In the genomic region with DNA sequence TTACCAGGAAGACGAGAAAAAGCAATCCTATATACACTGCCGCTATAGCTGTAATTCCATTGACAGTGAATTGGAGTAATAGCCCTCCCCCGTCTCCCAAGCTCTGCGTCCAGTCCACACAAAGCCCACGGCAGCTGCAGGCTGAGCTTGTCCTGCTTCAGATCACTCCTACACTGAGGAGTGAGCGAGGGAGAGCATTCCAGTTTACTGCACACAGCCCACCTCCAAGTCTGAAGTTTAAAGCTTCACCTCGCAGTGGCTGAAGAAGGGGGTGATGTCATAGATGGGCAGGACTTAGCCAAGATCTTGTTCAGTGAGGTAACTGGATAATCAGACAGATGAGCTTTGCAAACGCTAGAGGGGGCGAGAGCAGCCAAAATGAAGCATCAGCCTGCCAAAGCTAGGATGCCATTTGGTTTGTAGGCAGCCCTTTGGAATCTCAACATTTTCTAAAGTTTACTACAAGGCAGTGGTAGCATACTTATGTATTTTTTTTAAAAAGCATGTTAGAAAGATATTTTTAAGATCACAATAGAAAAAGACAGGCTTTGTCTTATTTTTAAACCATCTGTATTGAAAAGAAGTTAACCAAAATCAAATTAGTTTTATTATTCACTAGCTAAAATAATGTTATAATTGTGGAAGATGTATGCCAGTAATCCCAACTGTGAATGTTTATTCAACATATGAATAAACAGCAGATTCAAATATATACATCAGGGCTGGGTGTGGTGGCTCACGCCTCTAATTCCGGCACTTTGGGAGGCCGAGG, we compare ENCODE assay signal across 8 cellular contexts. TPM values are rescaled to one million over a fixed set of nuclear protein-coding genes. Genes with fewer than 3 reads are reported as not detected.
DNase-seq lines count a peak whose midpoint lies in the region; ATAC-seq and TF ChIP-seq lines count a peak whose summit lies in the region.

A gene (minus strand): TSS at position 213 of the 772 bp plus-strand sequence. CDS start 10,106 bp downstream, outside the sequence.

- H3K4me1 ChIP-seq in GM23338 (ENCODE audit: insufficient read depth) = peaks cover 15% of the 10 kb centered on the region; the same call in 1 of the 2 replicates
- H3K4me1 ChIP-seq in OCI-LY1 (ENCODE audit: insufficient read depth, low read length, severe bottlenecking) = no peaks in the 10 kb centered on the region

- H3K27me3 Mint-ChIP-seq in GM23338 (ENCODE audit: insufficient read depth, low read depth, poor library complexity) (no peaks in the 10 kb centered on the region), chondrocyte (ENCODE audit: low read depth) (peaks cover 10% of the 10 kb centered on the region)

- H3K4me3 Mint-ChIP-seq in GM23338 = peak within 1 kb of the TSS; percentile 66
- H3K4me3 Mint-ChIP-seq in chondrocyte (ENCODE audit: unreplicated experiment) = peak within 1 kb of the TSS; percentile 77

- H3K36me3 ChIP-seq in GM23338 (ENCODE audit: insufficient read depth) = no peaks in the 10 kb centered on the region
- no peaks in the 10 kb centered on the region for H3K36me3 ChIP-seq in OCI-LY1 (ENCODE audit: insufficient read depth, low read length)

- TF ChIP-seq CTCF in GM12801 (IDR thresholded peaks at IDR 0.05; ENCODE audit: extremely low read depth, insufficient read length) (peak; percentile 1), GM23338 (conservative IDR thresholded peaks at IDR 0.05; ENCODE audit: low read depth in 2 of 2) (peak; percentile 83 to 89), OCI-LY1 (IDR thresholded peaks at IDR 0.05; ENCODE audit: low read length) (peak; percentile 65), chondrocyte (IDR thresholded peaks at IDR 0.05) (peak; percentile 95)

- peak within 1 kb of the TSS; percentile 11; the same call in 1 of the 2 replicates for H2AFZ ChIP-seq in GM23338
- no peak within 1 kb of the TSS for H2AFZ ChIP-seq in OCI-LY1 (ENCODE audit: low read length)

- H3K9me2 ChIP-seq in GM23338 (ENCODE audit: insufficient read depth) (no peaks in the 10 kb centered on the region; the same call in 1 of the 2 replicates), OCI-LY1 (ENCODE audit: low read depth, low read length) (no peaks in the 10 kb centered on the region)

- no peaks in the 10 kb centered on the region for H3F3A ChIP-seq in GM23338 (replicated peaks; ENCODE audit: low read depth)
- H3F3A ChIP-seq in OCI-LY1 (ENCODE audit: insufficient read depth, low read length) = no peaks in the 10 kb centered on the region

- ATAC-seq in GM23338 = peak; percentile 97

- no peaks in the 10 kb centered on the region for H3K9me3 ChIP-seq in OCI-LY1 (ENCODE audit: low read length)

- DNase-seq in GM23338 (ENCODE audit: low spot score) = peak; percentile 93
- DNase-seq in Jurkat, Clone E6-1 (ENCODE audit: low read depth, low spot score) = peak; percentile 77
- no peak for DNase-seq in chondrocyte (ENCODE audit: low spot score)
- DNase-seq in islet precursor cell = peak; percentile 99
- peak; percentile 89 for DNase-seq in smooth muscle cell of the brain vasculature (ENCODE audit: low read depth, low spot score)
- no peak for DNase-seq in stimulated activated CD4-positive, alpha-beta T cell treated with anti-CD3 and anti-CD28 coated beads, Interleukin-2, amount 100 ng/mL, for 48 hours

- no peaks in the 10 kb centered on the region for H4K20me1 ChIP-seq in GM23338 (replicated peaks; ENCODE audit: insufficient read depth)
- no peaks in the 10 kb centered on the region for H4K20me1 ChIP-seq in OCI-LY1 (ENCODE audit: insufficient read depth, low read length)

- H3K4me2 ChIP-seq in GM23338 (peak within 1 kb of the TSS; percentile 70), OCI-LY1 (ENCODE audit: low read length) (peak within 1 kb of the TSS; percentile 51; the same call in 1 of the 2 replicates)

- no peaks in the 10 kb centered on the region for H3K9me3 Mint-ChIP-seq in GM23338
- no peaks in the 10 kb centered on the region for H3K9me3 Mint-ChIP-seq in chondrocyte (ENCODE audit: low read depth)

- H3K36me3 Mint-ChIP-seq in GM23338 (ENCODE audit: low read depth) = no peaks in the 10 kb centered on the region
- H3K36me3 Mint-ChIP-seq in chondrocyte (ENCODE audit: low read depth) = no peaks in the 10 kb centered on the region

- H3K27ac ChIP-seq in GM23338 (ENCODE audit: low read depth) = no peak within 1 kb of the TSS
- H3K27ac ChIP-seq in OCI-LY1 (ENCODE audit: low read depth, low read length, poor library complexity, severe bottlenecking) = no peak within 1 kb of the TSS

- H3K4me1 Mint-ChIP-seq in GM23338 (peaks cover 31% of the 10 kb centered on the region), chondrocyte (ENCODE audit: low read depth) (peaks cover 32% of the 10 kb centered on the region)

- H3K79me2 ChIP-seq in GM23338 (replicated peaks; ENCODE audit: insufficient read depth) (no peaks in the 10 kb centered on the region), OCI-LY1 (ENCODE audit: insufficient read depth, low read length) (no peaks in the 10 kb centered on the region)

- H3K4me3 ChIP-seq in GM23338 (peak within 1 kb of the TSS; percentile 43), OCI-LY1 (ENCODE audit: low read depth, low read length, poor library complexity, severe bottlenecking) (no peak within 1 kb of the TSS)
- H3K4me3 ChIP-seq in Jurkat, Clone E6-1 (ENCODE audit: low read length) = peak within 1 kb of the TSS; percentile 34

- H3K9ac ChIP-seq in OCI-LY1 (ENCODE audit: low read length) = no peak within 1 kb of the TSS

- peaks cover 7% of the 10 kb centered on the region; the same call in 1 of the 2 replicates for H3K27me3 ChIP-seq in GM23338 (ENCODE audit: insufficient read depth)
- no peaks in the 10 kb centered on the region for H3K27me3 ChIP-seq in OCI-LY1 (ENCODE audit: insufficient read depth, low read length)

- H3K27ac Mint-ChIP-seq in GM23338 (peak within 1 kb of the TSS; percentile 74; the same call in 1 of the 2 replicates), chondrocyte (ENCODE audit: unreplicated experiment) (peak within 1 kb of the TSS; percentile 87)

TF ChIP-seq in GM23338, 12 proteins besides CTCF, POLR2A, EP300 and RAD21 (continues in another document):
- TF ChIP-seq, protein P1, sequence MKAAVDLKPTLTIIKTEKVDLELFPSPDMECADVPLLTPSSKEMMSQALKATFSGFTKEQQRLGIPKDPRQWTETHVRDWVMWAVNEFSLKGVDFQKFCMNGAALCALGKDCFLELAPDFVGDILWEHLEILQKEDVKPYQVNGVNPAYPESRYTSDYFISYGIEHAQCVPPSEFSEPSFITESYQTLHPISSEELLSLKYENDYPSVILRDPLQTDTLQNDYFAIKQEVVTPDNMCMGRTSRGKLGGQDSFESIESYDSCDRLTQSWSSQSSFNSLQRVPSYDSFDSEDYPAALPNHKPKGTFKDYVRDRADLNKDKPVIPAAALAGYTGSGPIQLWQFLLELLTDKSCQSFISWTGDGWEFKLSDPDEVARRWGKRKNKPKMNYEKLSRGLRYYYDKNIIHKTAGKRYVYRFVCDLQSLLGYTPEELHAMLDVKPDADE (IDR thresholded peaks at IDR 0.05) = no peak
- TF ChIP-seq NANOG (IDR thresholded peaks at IDR 0.05; ENCODE audit: borderline replicate concordance) = no peak
- TF ChIP-seq EZH2phosphoT487 (IDR thresholded peaks at IDR 0.05; ENCODE audit: unreplicated experiment) = no peak
- peak; percentile 83 for TF ChIP-seq CREB1 (CRISPR knock-in tag; IDR thresholded peaks at IDR 0.05; ENCODE audit: low read depth)

RNA-seq across cellular contexts. Expression of the gene that starts here (rescaled TPM):
- 0.17 and 0.19 TPM in 2 replicates for total RNA-seq in GM23338 (2014; rRNA removed; shearing (Covaris generic))
- 0.26 and 0.45 TPM in 2 replicates for polyA plus RNA-seq in GM23338 (2016; fragmentation: Nextera tagmentation; extraction: Ambion mirVana)
- polyA plus RNA-seq in Jurkat, Clone E6-1 (2012; ENCODE audit: insufficient read depth, insufficient read length) = not detected
- total RNA-seq in chondrocyte = 1.5 to 1.7 TPM (median 1.7 TPM) in 3 replicates

Comparison
In these comparisons a context has a peak if more than half of its experiments do, and no peak if none do; other contexts are left out.
1. Peak in DNase-seq, ATAC-seq, H3K4me3 ChIP-seq and H3K4me2 ChIP-seq in GM23338; RNA of the gene not detected or under 1 TPM.
2. CTCF ChIP-seq: peak in every context shown above with its lines; median percentile 95 in chondrocyte; 86 in GM23338; 65 in OCI-LY1; 1 in GM12801.
3. DNase-seq: peak in Jurkat, Clone E6-1 (single experiment), islet precursor cell (single experiment) and smooth muscle cell of the brain vasculature (single experiment); none in chondrocyte (single experiment) and stimulated activated CD4-positive, alpha-beta T cell treated with anti-CD3 and anti-CD28 coated beads, Interleukin-2, amount 100 ng/mL, for 48 hours (0 of 2).